ENCODE assay signal across 24 cellular contexts in the genomic region with DNA sequence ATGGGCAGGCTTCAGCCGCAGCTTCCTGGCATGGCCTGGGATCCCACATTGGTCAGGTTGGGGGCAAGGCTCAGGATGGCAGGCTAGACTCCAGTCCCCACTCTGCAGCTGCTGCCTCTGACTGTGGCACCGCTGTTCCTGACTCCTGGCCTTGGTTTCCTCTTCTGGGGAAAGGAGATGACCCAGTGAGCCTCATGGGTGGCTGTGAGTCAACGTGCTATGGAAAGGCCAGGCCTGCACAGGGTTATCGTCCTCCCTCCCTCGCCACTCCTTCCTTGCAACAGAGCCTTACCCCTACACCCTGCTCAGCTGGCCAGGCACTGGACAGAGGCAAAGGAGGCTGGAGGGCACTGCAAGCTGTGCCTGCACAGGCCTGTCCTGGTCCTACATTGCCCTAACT. TPM values are rescaled to one million over a fixed set of nuclear protein-coding genes. Genes with fewer than 3 reads are reported as not detected.
DNase-seq lines count a peak whose midpoint lies in the region; ATAC-seq, FAIRE-seq and TF ChIP-seq lines count a peak whose summit lies in the region.
"Had no signal": no experiment of that assay in that cellular context is flagged by ENCODE, and none has a peak within 500 bp of the region (broad histone marks: within the 10 kb centered on the region; RNA-seq: fewer than 3 reads in every experiment).

No MANE protein-coding gene starts in this region.

- TF ChIP-seq CTCF in CD14-positive monocyte (IDR thresholded peaks at IDR 0.05): no peak
- no peak for TF ChIP-seq CTCF in kidney (IDR thresholded peaks at IDR 0.05; ENCODE audit: borderline replicate concordance, extremely low read depth, insufficient read depth)
- TF ChIP-seq CTCF in upper lobe of right lung (IDR thresholded peaks at IDR 0.05): no peak

- peaks cover 12% of the 10 kb centered on the region for H3K4me1 Mint-ChIP-seq in CD14-positive monocyte
- H3K4me1 Mint-ChIP-seq: GM23338 had no signal

- intact Hi-C loops in CD14-positive monocyte (cut with micrococcal nuclease): no loop called here
- intact Hi-C loops in kidney (cut with DNase I): no loop called here
- intact Hi-C loops in upper lobe of right lung (cut with DNase I): no loop called here

- ATAC-seq in upper lobe of right lung (peak; percentile 48), GM18520 (IDR thresholded peaks at IDR 0.05; ENCODE audit: unreplicated experiment) (no peak)
- ATAC-seq: GM23338, Panc1 had no signal

- H3K4me3 Mint-ChIP-seq in CD14-positive monocyte: no peak overlapping the region
- H3K4me3 Mint-ChIP-seq: GM23338, IgD-negative memory B cell had no signal

- no peak for FAIRE-seq in kidney (lab: Jason Lieb, UNC)
- FAIRE-seq: A204.1 had no signal

- H3K4me3 ChIP-seq in kidney (ENCODE audit: low read length in 2 of 2) (no peak overlapping the region), upper lobe of right lung (no peak overlapping the region)
- H3K4me3 ChIP-seq: GM23338 had no signal

- no peaks in the 10 kb centered on the region for H3K9me3 ChIP-seq in kidney (ENCODE audit: control insufficient read depth in 1 of 2, low read length in 2 of 2)
- H3K9me3 ChIP-seq in upper lobe of right lung: no peaks in the 10 kb centered on the region

- no peak overlapping the region for H3K9ac ChIP-seq in kidney (ENCODE audit: low read length in 2 of 2)
- H3K9ac ChIP-seq: KMS-11 had no signal

- H3K4me1 ChIP-seq in kidney (ENCODE audit: control insufficient read depth in 1 of 2, insufficient read depth in 1 of 2, low read depth in 1 of 2, low read length in 2 of 2) (no peaks in the 10 kb centered on the region), upper lobe of right lung (peaks cover 7% of the 10 kb centered on the region)

- H3K9me3 Mint-ChIP-seq in CD14-positive monocyte: peaks cover 0 to 1% (median 0%) of the 10 kb centered on the region in 7 donors
- H3K9me3 Mint-ChIP-seq: GM23338, IgD-negative memory B cell had no signal

- peak overlapping the region in 2 of 7 donors; percentile 12 to 33 for H3K27ac Mint-ChIP-seq in CD14-positive monocyte
- H3K27ac Mint-ChIP-seq: GM23338, IgD-negative memory B cell had no signal

- H3K36me3 ChIP-seq in kidney (ENCODE audit: control insufficient read depth in 1 of 2, insufficient read depth in 2 of 2, low read length in 2 of 2) (no peaks in the 10 kb centered on the region), upper lobe of right lung (no peaks in the 10 kb centered on the region)

- H3K27ac ChIP-seq in kidney (ENCODE audit: low read depth in 2 of 2, low read length in 2 of 2) (no peak overlapping the region), upper lobe of right lung (no peak overlapping the region)
- H3K27ac ChIP-seq: C4-2B, KMS-11, RWPE1 had no signal

- H3K27me3 Mint-ChIP-seq in CD14-positive monocyte (ENCODE audit: low read depth in 3 of 3): peaks cover 2 to 10% (median 6%) of the 10 kb centered on the region in 3 donors
- H3K27me3 Mint-ChIP-seq: IgD-negative memory B cell had no signal

- H3K27me3 ChIP-seq in upper lobe of right lung: no peaks in the 10 kb centered on the region

- H3K36me3 Mint-ChIP-seq in CD14-positive monocyte: peaks cover 0 to 4% of the 10 kb centered on the region in 2 donors

- peak; percentile 60 for DNase-seq in CD14-positive monocyte (ENCODE audit: low spot score)
- peak; percentile 63 for DNase-seq in kidney
- DNase-seq in myocyte (ENCODE audit: low read depth): peak; percentile 70
- DNase-seq in upper lobe of right lung: no peak
- no peak for DNase-seq in activated T-cell treated with anti-CD3 and anti-CD28 coated beads, Interleukin-2, amount 50 U/mL, for 48 hours
- DNase-seq in NCI-H345 treated with DMSO at 0.1 percent for 48 hours (lab: John Stamatoyannopoulos, UW; ENCODE audit: unreplicated experiment): no peak
- DNase-seq: Calu3, DMS153, HCEC 1CT, MM.1S, NCI-H2029, NCI-H510A, NCI-H69, SHP77 had no signal

RNA-seq across cellular contexts. Expression of a gene that starts 36.1 kb away (rescaled TPM):
- 10 to 100 TPM; 54.4 to 87.5 TPM for polyA plus RNA-seq in CD14-positive monocyte
- total RNA-seq in kidney: 39.7 TPM
- polyA plus RNA-seq in kidney (ENCODE audit: insufficient read depth, low read depth, low replicate concordance): 2.8 TPM
- total RNA-seq in myocyte: 26.9 and 30.0 TPM in 2 replicates
- polyA plus RNA-seq in myocyte (2012): 27.6 TPM
- 49.2 TPM for total RNA-seq in upper lobe of right lung
- total RNA-seq: G401, SK-MEL-5 had no signal

Comparison
In these comparisons a context has a peak if more than half of its experiments do, and no peak if none do; other contexts are left out.
1. DNase-seq: peak in CD14-positive monocyte (single experiment), kidney (single experiment) and myocyte (single experiment); none in upper lobe of right lung (single experiment), activated T-cell treated with anti-CD3 and anti-CD28 coated beads, Interleukin-2, amount 50 U/mL, for 48 hours (0 of 2) and NCI-H345 treated with DMSO at 0.1 percent for 48 hours (single experiment).